20 cellular contexts compared by ENCODE assay signal in the genomic region with DNA sequence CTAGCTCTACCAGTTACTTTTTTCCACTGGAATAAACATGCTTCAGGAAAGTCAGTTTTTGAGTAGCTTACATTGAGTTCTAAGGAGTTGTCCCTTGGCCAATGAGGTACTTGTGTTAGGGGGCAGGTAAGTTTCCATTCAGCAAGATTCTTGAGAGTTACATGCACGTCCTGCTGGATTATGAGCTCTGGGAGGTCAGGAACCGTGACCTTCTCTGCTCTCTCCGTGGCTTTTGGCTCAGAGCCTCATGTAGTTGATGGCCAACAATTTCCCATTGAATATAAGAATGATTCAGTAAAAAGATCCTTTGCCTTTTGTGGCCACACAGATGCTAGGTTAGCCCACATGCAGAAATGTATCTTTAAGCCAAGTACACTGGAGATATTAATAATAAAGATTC.
"Had no signal": no experiment of that assay in that cellular context is flagged by ENCODE, and none has a peak within 500 bp of the region (broad histone marks: within the 10 kb centered on the region; RNA-seq: fewer than 3 reads in every experiment).

No MANE protein-coding gene starts in this region.

- H3K27ac ChIP-seq: coronary artery, tibial nerve, vagina had no signal

- DNase-seq: activated CD4-positive, alpha-beta T cell treated with anti-CD3 and anti-CD28 coated beads, Interleukin-2, amount 10 ng/mL, durations not matched to agents 7 days and 5 days; activated CD8-positive, alpha-beta memory T cell treated with anti-CD3 and anti-CD28 coated beads, Interleukin-2, amount 50 U/mL, for 4 hours; activated effector memory CD4-positive, alpha-beta T cell treated with Interleukin-2 at 50 U/mL for 16 hours; activated naive CD4-positive, alpha-beta T cell treated with anti-CD3 and anti-CD28 coated beads, Interleukin-2, amount 50 U/mL, for 16 hours; activated T-cell treated with anti-CD3 and anti-CD28 coated beads, Interleukin-2, amount 50 U/mL, for 4 hours; aorta; erythroblast; foreskin melanocyte; glutamatergic neuron; hippocampal formation; islet precursor cell; left colon; midbrain; nucleus accumbens; stimulated activated CD4-positive, alpha-beta T cell treated with anti-CD3 and anti-CD28 coated beads, Interleukin-2, amount 100 ng/mL, for 24 hours; stimulated activated naive CD4-positive, alpha-beta T cell treated with Interleukin-2 at 50 U/mL for 16 hours had no signal

- H3K9me3 ChIP-seq: tibial nerve, vagina had no signal

- H3K36me3 ChIP-seq: tibial nerve, vagina had no signal

- H3K27me3 ChIP-seq: tibial nerve, vagina had no signal

- ATAC-seq: activated CD4-positive, CD25-positive, alpha-beta regulatory T cell treated with anti-CD3 and anti-CD28 coated beads, Interleukin-2, amount 50 U/mL, for 24 hours; activated T-cell treated with anti-CD3 and anti-CD28 coated beads, Interleukin-2, amount 50 U/mL, for 4 hours; left colon had no signal

- H3K4me3 ChIP-seq: coronary artery, tibial nerve, vagina had no signal
